ENCODE assay signal across 1 cellular context in genomic region chr1:180631766-180632325, GRCh38.
A peak's percentile ranks its signal among the peaks of the same experiment; 100 is the strongest.
TF ChIP-seq lines count a peak whose summit lies in the region.

TSS of gene XPR1 (plus strand) at chr1:180632022. CDS start at chr1:180632202, 180 bp downstream.

TF ChIP-seq in HEK293, 187 proteins besides CTCF, POLR2A, EP300 and RAD21 (continued from another document):
- TF ChIP-seq ZNF704 (tag by site-specific recombination; IDR thresholded peaks at IDR 0.05) (no peak), ZNF571 (tag by site-specific recombination; IDR thresholded peaks at IDR 0.05) (no peak), ZNF560 (tag by site-specific recombination; IDR thresholded peaks at IDR 0.05; ENCODE audit: borderline replicate concordance) (no peak), ZNF791 (tag by site-specific recombination; IDR thresholded peaks at IDR 0.05) (no peak), ZNF585B (tag by site-specific recombination; IDR thresholded peaks at IDR 0.05) (no peak), SCRT1 (tag by site-specific recombination; IDR thresholded peaks at IDR 0.05; ENCODE audit: borderline replicate concordance) (no peak), ZNF473 (tag by site-specific recombination; IDR thresholded peaks at IDR 0.05) (no peak), ZNF449 (tag by site-specific recombination; IDR thresholded peaks at IDR 0.05) (no peak), ZBTB48 (tag by site-specific recombination; IDR thresholded peaks at IDR 0.05) (no peak), ATF2 (tag by site-specific recombination; IDR thresholded peaks at IDR 0.05; ENCODE audit: low read depth) (no peak), ZNF138 (tag by site-specific recombination; IDR thresholded peaks at IDR 0.05; ENCODE audit: borderline replicate concordance) (no peak), PRDM10 (tag by site-specific recombination; IDR thresholded peaks at IDR 0.05) (no peak), ZNF639 (tag by site-specific recombination; IDR thresholded peaks at IDR 0.05) (0 out of 2 replicates have a peak, but pooled peaks have one; percentile 56), ZNF707 (tag by site-specific recombination; IDR thresholded peaks at IDR 0.05) (no peak), KLF9 (tag by site-specific recombination; IDR thresholded peaks at IDR 0.05; ENCODE audit: low read depth) (peak; percentile 58), ZBTB11 (tag by site-specific recombination; conservative IDR thresholded peaks at IDR 0.05; ENCODE audit: low read depth) (peak; percentile 60), ZBTB7A (tag by site-specific recombination; IDR thresholded peaks at IDR 0.05; ENCODE audit: low read depth) (0 out of 2 replicates have a peak, but pooled peaks have one; percentile 67), ZNF211 (tag by site-specific recombination; IDR thresholded peaks at IDR 0.05; ENCODE audit: low read depth) (no peak), ZSCAN5A (tag by site-specific recombination; IDR thresholded peaks at IDR 0.05) (0 out of 2 replicates have a peak, but pooled peaks have one; percentile 60), ZNF311 (tag by site-specific recombination; IDR thresholded peaks at IDR 0.05; ENCODE audit: borderline replicate concordance) (no peak), ZNF768 (tag by site-specific recombination; IDR thresholded peaks at IDR 0.05) (no peak), TRIM28 (IDR thresholded peaks at IDR 0.05; ENCODE audit: borderline replicate concordance, low read length) (no peak), ZNF335 (tag by site-specific recombination; conservative IDR thresholded peaks at IDR 0.05) (peak; percentile 86), ZNF280D (tag by site-specific recombination; IDR thresholded peaks at IDR 0.05) (no peak), ZNF664 (tag by site-specific recombination; IDR thresholded peaks at IDR 0.05) (no peak), ZSCAN23 (tag by site-specific recombination; IDR thresholded peaks at IDR 0.05) (no peak), ZNF248 (tag by site-specific recombination; IDR thresholded peaks at IDR 0.05) (no peak), KLF1 (tag by site-specific recombination; IDR thresholded peaks at IDR 0.05) (peak; percentile 47), ZNF561 (tag by site-specific recombination; IDR thresholded peaks at IDR 0.05; ENCODE audit: borderline replicate concordance) (peak; percentile 66; the same call in 1 of the 2 replicates), KLF7 (tag by site-specific recombination; IDR thresholded peaks at IDR 0.05; ENCODE audit: borderline replicate concordance) (no peak), ZNF645 (tag by site-specific recombination; IDR thresholded peaks at IDR 0.05) (no peak), ZNF155 (tag by site-specific recombination; IDR thresholded peaks at IDR 0.05) (no peak), ZNF23 (tag by site-specific recombination; IDR thresholded peaks at IDR 0.05; ENCODE audit: borderline replicate concordance) (no peak), ZNF292 (tag by site-specific recombination; IDR thresholded peaks at IDR 0.05; ENCODE audit: borderline replicate concordance, low read depth) (no peak), ZNF416 (tag by site-specific recombination; IDR thresholded peaks at IDR 0.05) (no peak), ZBTB20 (tag by site-specific recombination; IDR thresholded peaks at IDR 0.05) (no peak), ZNF184 (tag by site-specific recombination; IDR thresholded peaks at IDR 0.05) (no peak)
